Comparison of ENCODE assay signal across 7 cellular contexts in genomic region chr20:31713312-31714049, GRCh38. TPM values are rescaled to one million over a fixed set of nuclear protein-coding genes. Genes with fewer than 3 reads are reported as not detected.
A peak's percentile ranks its signal among the peaks of the same experiment; 100 is the strongest.
DNase-seq lines count a peak whose midpoint lies in the region; ATAC-seq, FAIRE-seq and TF ChIP-seq lines count a peak whose summit lies in the region.

No MANE protein-coding gene starts in this region.

- H3K9ac ChIP-seq in HUES6 (ENCODE audit: low read length) (peak overlapping the region; percentile 79), astrocyte (ENCODE audit: low read length) (peak overlapping the region; percentile 84), iPS-18a (ENCODE audit: low read length) (peak overlapping the region; percentile 20), smooth muscle cell (ENCODE audit: low read depth) (peak overlapping the region; percentile 64)

- H2AFZ ChIP-seq in astrocyte (ENCODE audit: low read depth, low read length) (peak overlapping the region; percentile 9), smooth muscle cell (ENCODE audit: low read depth) (peak overlapping the region; percentile 1)

- H3K27ac Mint-ChIP-seq in astrocyte (ENCODE audit: unreplicated experiment), result peak overlapping the region; percentile 94

- H4K20me1 ChIP-seq in astrocyte (ENCODE audit: insufficient read depth, low read length), result no peaks in the 10 kb centered on the region
- no peaks in the 10 kb centered on the region for H4K20me1 ChIP-seq in smooth muscle cell (ENCODE audit: low read depth)

- H3K4me3 ChIP-seq in HUES6 (ENCODE audit: low read depth, low read length) (peak overlapping the region; percentile 35), astrocyte (ENCODE audit: insufficient read depth, low read depth, low read length) (peak overlapping the region; percentile 54), iPS-18a (ENCODE audit: low read length) (peak overlapping the region; percentile 45), smooth muscle cell (peak overlapping the region; percentile 2)

- H3K9me3 ChIP-seq in HUES6 (ENCODE audit: control insufficient read depth, insufficient read depth, low read depth, low read length) (no peaks in the 10 kb centered on the region), astrocyte (ENCODE audit: insufficient read depth, low read depth, low read length) (no peaks in the 10 kb centered on the region), iPS-18a (ENCODE audit: control insufficient read depth, low read depth, low read length) (no peaks in the 10 kb centered on the region), smooth muscle cell (replicated peaks; ENCODE audit: low read depth) (no peaks in the 10 kb centered on the region)

- peaks cover 13% of the 10 kb centered on the region for H3F3A ChIP-seq in smooth muscle cell (ENCODE audit: low read depth)

- H3K27ac ChIP-seq in HUES6 (ENCODE audit: low read depth, low read length), result peak overlapping the region; percentile 87
- H3K27ac ChIP-seq in astrocyte (ENCODE audit: low read depth, low read length), result peak overlapping the region; percentile 99
- H3K27ac ChIP-seq in iPS-18a (ENCODE audit: low read length), result peak overlapping the region; percentile 41
- H3K27ac ChIP-seq in smooth muscle cell (ENCODE audit: low read depth), result peak overlapping the region; percentile 82

- no peak for FAIRE-seq in astrocyte (lab: Jason Lieb, UNC)

- H3K27me3 ChIP-seq in HUES6 (ENCODE audit: control insufficient read depth, insufficient read depth, low read length), result no peaks in the 10 kb centered on the region
- H3K27me3 ChIP-seq in astrocyte (ENCODE audit: insufficient read depth, low read length), result no peaks in the 10 kb centered on the region
- H3K27me3 ChIP-seq in iPS-18a (ENCODE audit: control insufficient read depth, insufficient read depth, low read length), result no peaks in the 10 kb centered on the region
- no peaks in the 10 kb centered on the region for H3K27me3 ChIP-seq in smooth muscle cell (ENCODE audit: low read depth)

- H3K79me2 ChIP-seq in astrocyte (ENCODE audit: insufficient read depth, low read length), result peaks cover 88% of the 10 kb centered on the region
- H3K79me2 ChIP-seq in smooth muscle cell (ENCODE audit: low read depth), result peaks cover 68% of the 10 kb centered on the region

- 26% methylated on average over 8 of the region's 8 CpGs for WGBS in smooth muscle cell (ENCODE audit: low lambda C conversion rate)

- H3K4me2 ChIP-seq in astrocyte (ENCODE audit: low read length) (peak overlapping the region; percentile 91), smooth muscle cell (peak overlapping the region; percentile 75)

- DNase-seq in astrocyte (ENCODE audit: low read depth) (peak; percentile 87), smooth muscle cell (lab: John Stamatoyannopoulos, UW; ENCODE audit: unreplicated experiment) (no peak)
- no peak for DNase-seq in stimulated activated naive CD4-positive, alpha-beta T cell treated with Interleukin-2 at 50 U/mL for 16 hours (lab: John Stamatoyannopoulos, UW)
- no peak for DNase-seq in NK-92 treated with Interleukin-12 subunit alpha and Interleukin-12 subunit beta, amount 100 ng/mL, for 24 hours (lab: John Stamatoyannopoulos, UW)

- TF ChIP-seq CTCF in astrocyte (IDR thresholded peaks at IDR 0.05; ENCODE audit: insufficient read depth, low read depth, low read length) (no peak), smooth muscle cell (IDR thresholded peaks at IDR 0.05; ENCODE audit: borderline replicate concordance, insufficient read depth, poor library complexity, severe bottlenecking) (no peak)

- H3K36me3 Mint-ChIP-seq in astrocyte (ENCODE audit: low read depth, unreplicated experiment), result peaks cover 34% of the 10 kb centered on the region

- H3K27me3 Mint-ChIP-seq in astrocyte (ENCODE audit: low read depth, unreplicated experiment), result no peaks in the 10 kb centered on the region

- no peak for ATAC-seq in HG02885 (IDR thresholded peaks at IDR 0.05; ENCODE audit: poor library complexity, unreplicated experiment)

- H3K4me3 Mint-ChIP-seq in astrocyte (ENCODE audit: unreplicated experiment), result peak overlapping the region; percentile 68

- H3K4me1 Mint-ChIP-seq in astrocyte (ENCODE audit: low read depth, unreplicated experiment), result peaks cover 57% of the 10 kb centered on the region

- H3K36me3 ChIP-seq in HUES6 (ENCODE audit: control insufficient read depth, insufficient read depth, low read length) (peaks cover 38% of the 10 kb centered on the region), astrocyte (ENCODE audit: insufficient read depth, low read length) (peaks cover 31% of the 10 kb centered on the region), iPS-18a (ENCODE audit: control insufficient read depth, low read depth, low read length) (peaks cover 17% of the 10 kb centered on the region), smooth muscle cell (ENCODE audit: low read depth) (no peaks in the 10 kb centered on the region)

- no peaks in the 10 kb centered on the region for H3K9me3 Mint-ChIP-seq in astrocyte (ENCODE audit: unreplicated experiment)

- H3K4me1 ChIP-seq in HUES6 (ENCODE audit: control insufficient read depth, insufficient read depth, low read length) (peaks cover 70% of the 10 kb centered on the region), astrocyte (ENCODE audit: insufficient read depth, low read length) (peaks cover 51% of the 10 kb centered on the region), iPS-18a (ENCODE audit: control insufficient read depth, low read depth, low read length) (peaks cover 39% of the 10 kb centered on the region), smooth muscle cell (ENCODE audit: low read depth) (peaks cover 31% of the 10 kb centered on the region)

RNA-seq across cellular contexts. Expression of gene BCL2L1, which starts 9.2 kb away (rescaled TPM):
- total RNA-seq in astrocyte (103 and 149 TPM in 2 replicates), smooth muscle cell (35.5 and 47.0 TPM in 2 replicates)
- 24.8 and 41.1 TPM in 2 replicates for polyA plus RNA-seq in smooth muscle cell

RNA-seq across cellular contexts. Expression of gene TPX2, which starts 25.6 kb away (rescaled TPM):
- total RNA-seq in astrocyte, result 31.7 and 41.6 TPM in 2 replicates
- 24.5 and 28.3 TPM in 2 replicates for total RNA-seq in smooth muscle cell
- polyA plus RNA-seq in smooth muscle cell, result 18.7 and 21.7 TPM in 2 replicates

Comparison
In these comparisons a context has a peak if more than half of its experiments do, and no peak if none do; other contexts are left out.
1. H3K27ac ChIP-seq: peak in every context shown above with its lines; median percentile 99 in astrocyte; 87 in HUES6; 82 in smooth muscle cell; 41 in iPS-18a.
2. H3K4me3 ChIP-seq: peak in every context shown above with its lines; median percentile 54 in astrocyte; 45 in iPS-18a; 35 in HUES6; 2 in smooth muscle cell.
3. H3K9ac ChIP-seq: peak in every context shown above with its lines; median percentile 84 in astrocyte; 79 in HUES6; 64 in smooth muscle cell; 20 in iPS-18a.